In genomic region chr6:44234101-44235090, GRCh38 we compare ENCODE assay signal across 1 cellular context.
A peak's percentile ranks its signal among the peaks of the same experiment; 100 is the strongest.
TF ChIP-seq lines count a peak whose summit lies in the region.

No MANE protein-coding gene starts in this region.

TF ChIP-seq in HepG2, 621 proteins besides CTCF, POLR2A, EP300 and RAD21 (continued from another document and continues in another):
- TF ChIP-seq HOMEZ (CRISPR knock-in tag; IDR thresholded peaks at IDR 0.05; ENCODE audit: low read depth) (no peak), ZNF432 (CRISPR knock-in tag; IDR thresholded peaks at IDR 0.05; ENCODE audit: borderline replicate concordance) (no peak), NR2F2 (IDR thresholded peaks at IDR 0.05; ENCODE audit: borderline replicate concordance, low read depth) (no peak), ELF4 (CRISPR knock-in tag; IDR thresholded peaks at IDR 0.05; ENCODE audit: borderline replicate concordance) (no peak), ATAD3A (CRISPR knock-in tag; IDR thresholded peaks at IDR 0.05) (no peak), HNRNPK (IDR thresholded peaks at IDR 0.05; ENCODE audit: low read depth, low read length, poor library complexity, severe bottlenecking) (no peak), ZNF678 (CRISPR knock-in tag; IDR thresholded peaks at IDR 0.05) (no peak), KDM2A (CRISPR knock-in tag; IDR thresholded peaks at IDR 0.05; ENCODE audit: borderline replicate concordance, low read depth) (peak; percentile 71; the same call in 1 of the 2 replicates), IKZF1 (IDR thresholded peaks at IDR 0.05) (no peak), AGO2 (optimal IDR thresholded peaks at IDR 0.05; ENCODE audit: low read depth, low read length) (no peak), KLF6 (CRISPR knock-in tag; IDR thresholded peaks at IDR 0.05) (no peak), JUND (CRISPR knock-in tag; IDR thresholded peaks at IDR 0.05) (no peak), CREBL2 (CRISPR knock-in tag; IDR thresholded peaks at IDR 0.05; ENCODE audit: borderline replicate concordance) (no peak), ZXDC (CRISPR knock-in tag; IDR thresholded peaks at IDR 0.05) (no peak), MEF2D (CRISPR knock-in tag; IDR thresholded peaks at IDR 0.05) (0 out of 2 replicates have a peak, but pooled peaks have one; percentile 31), POLR2AphosphoS2 (IDR thresholded peaks at IDR 0.05; ENCODE audit: low read depth, low read length) (no peak), ZBTB8A (CRISPR knock-in tag; IDR thresholded peaks at IDR 0.05; ENCODE audit: borderline replicate concordance, low read depth) (no peak), KAT8 (CRISPR knock-in tag; IDR thresholded peaks at IDR 0.05) (peak; percentile 56; the same call in 1 of the 2 replicates), ZNF20 (CRISPR knock-in tag; IDR thresholded peaks at IDR 0.05) (no peak), THAP8 (CRISPR knock-in tag; IDR thresholded peaks at IDR 0.05; ENCODE audit: borderline replicate concordance) (no peak), HBP1 (CRISPR knock-in tag; IDR thresholded peaks at IDR 0.05; ENCODE audit: low read depth) (peak; percentile 77; the same call in 1 of the 2 replicates), LBX2 (CRISPR knock-in tag; IDR thresholded peaks at IDR 0.05; ENCODE audit: borderline replicate concordance) (no peak), THAP9 (CRISPR knock-in tag; IDR thresholded peaks at IDR 0.05; ENCODE audit: borderline replicate concordance) (peak; percentile 49; the same call in 1 of the 2 replicates), NFE2L2 (IDR thresholded peaks at IDR 0.05; ENCODE audit: low read length) (no peak), ZNF773 (CRISPR knock-in tag; IDR thresholded peaks at IDR 0.05; ENCODE audit: borderline replicate concordance) (no peak), ZNF556 (CRISPR knock-in tag; IDR thresholded peaks at IDR 0.05; ENCODE audit: borderline replicate concordance) (no peak), BRCA1 (CRISPR knock-in tag; IDR thresholded peaks at IDR 0.05) (no peak), ZNF557 (CRISPR knock-in tag; IDR thresholded peaks at IDR 0.05) (no peak), SUZ12 (IDR thresholded peaks at IDR 0.05; ENCODE audit: low read depth, low read length) (no peak), SNAPC2 (CRISPR knock-in tag; IDR thresholded peaks at IDR 0.05) (no peak), PHF8 (CRISPR knock-in tag; IDR thresholded peaks at IDR 0.05) (no peak), ZNF562 (CRISPR knock-in tag; IDR thresholded peaks at IDR 0.05; ENCODE audit: borderline replicate concordance) (no peak), ELF1 (CRISPR knock-in tag; IDR thresholded peaks at IDR 0.05) (no peak), ZNF205 (CRISPR knock-in tag; IDR thresholded peaks at IDR 0.05) (no peak), ZNF598 (CRISPR knock-in tag; IDR thresholded peaks at IDR 0.05; ENCODE audit: borderline replicate concordance) (no peak), RCOR2 (CRISPR knock-in tag; IDR thresholded peaks at IDR 0.05) (peak; percentile 44; the same call in 1 of the 2 replicates), ZNF121 (CRISPR knock-in tag; IDR thresholded peaks at IDR 0.05) (no peak), ZNF407 (CRISPR knock-in tag; IDR thresholded peaks at IDR 0.05; ENCODE audit: not compliant biosample characterization) (no peak), IKZF4 (CRISPR knock-in tag; IDR thresholded peaks at IDR 0.05; ENCODE audit: borderline replicate concordance, low read depth, not compliant biosample characterization) (no peak), CENPBD1 (CRISPR knock-in tag; IDR thresholded peaks at IDR 0.05; ENCODE audit: borderline replicate concordance, low read depth) (no peak), ZNF547 (CRISPR knock-in tag; IDR thresholded peaks at IDR 0.05) (no peak), ZNF616 (CRISPR knock-in tag; IDR thresholded peaks at IDR 0.05; ENCODE audit: low read depth) (no peak), SIX1 (CRISPR knock-in tag; IDR thresholded peaks at IDR 0.05; ENCODE audit: borderline replicate concordance) (no peak), FOXA3 (CRISPR knock-in tag; IDR thresholded peaks at IDR 0.05) (peak; percentile 44), PCBP2 (optimal IDR thresholded peaks at IDR 0.05; ENCODE audit: low read depth, low read length, poor library complexity, severe bottlenecking) (no peak), ZNF709 (CRISPR knock-in tag; IDR thresholded peaks at IDR 0.05) (no peak), ZNF253 (CRISPR knock-in tag; IDR thresholded peaks at IDR 0.05; ENCODE audit: borderline replicate concordance) (no peak), TEAD3 (CRISPR knock-in tag; optimal IDR thresholded peaks at IDR 0.05; ENCODE audit: borderline replicate concordance) (no peak)
